In the genomic region with DNA sequence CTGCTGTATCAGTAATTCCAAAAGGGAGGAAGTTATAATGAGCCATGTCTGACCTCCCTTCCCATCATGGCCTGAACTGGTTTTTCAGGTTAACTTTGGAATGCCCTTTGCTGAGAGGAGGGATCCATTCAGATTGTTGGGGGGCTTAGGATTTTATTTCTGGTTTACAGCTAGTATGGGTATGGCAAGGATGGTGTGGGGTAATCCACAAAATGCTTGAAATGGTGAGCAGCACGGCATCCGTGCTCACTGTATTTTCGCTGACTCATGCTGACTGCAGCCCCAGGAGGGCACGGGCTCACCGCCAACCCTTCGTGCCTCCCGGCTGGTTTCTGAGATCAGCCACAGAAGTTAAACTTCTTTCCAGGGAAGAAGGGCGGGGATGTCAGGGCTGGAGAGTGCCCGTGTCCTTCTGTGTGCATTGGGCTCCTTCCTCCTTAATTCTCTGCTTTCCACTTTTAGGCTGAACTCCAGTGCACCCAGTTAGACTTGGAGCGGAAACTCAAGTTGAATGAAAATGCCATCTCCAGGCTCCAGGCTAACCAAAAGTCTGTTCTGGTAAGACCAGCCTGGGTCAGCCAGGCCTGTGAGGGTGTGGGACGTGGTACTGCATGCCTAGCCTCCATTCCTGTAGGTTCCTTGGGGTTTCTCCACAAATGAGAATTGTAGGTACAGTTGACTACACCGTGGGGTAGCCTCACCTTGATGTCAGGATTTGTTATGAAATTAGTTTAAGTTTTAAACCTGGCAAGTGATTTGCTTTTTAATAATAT, we compare ENCODE assay signal across 9 cellular contexts. TPM values are rescaled to one million over a fixed set of nuclear protein-coding genes. Genes with fewer than 3 reads are reported as not detected.
DNase-seq lines count a peak whose midpoint lies in the region; ATAC-seq, FAIRE-seq and TF ChIP-seq lines count a peak whose summit lies in the region.
"Not testable (repeated sequence)": the region's sequence is repeated elsewhere in the genome, so short reads cannot be mapped to it uniquely, and the experiment has no call there.
"Had no signal": no experiment of that assay in that cellular context is flagged by ENCODE, and none has a peak within 500 bp of the region (broad histone marks: within the 10 kb centered on the region; RNA-seq: fewer than 3 reads in every experiment).

No MANE protein-coding gene starts in this region.

- not testable (repeated sequence) for H2AFZ ChIP-seq in GM23248

- intact Hi-C loops in MCF 10A (cut with micrococcal nuclease); Right ventricle myocardium inferior (cut with DNase I); kidney (cut with DNase I): not testable (repeated sequence)

- H3K9me3 Mint-ChIP-seq in MCF 10A (ENCODE audit: unreplicated experiment): not testable (repeated sequence)

- H3K79me2 ChIP-seq in GM23248 (ENCODE audit: insufficient read depth): not testable (repeated sequence)

- not testable (repeated sequence) for H3K36me3 ChIP-seq in GM23248 (ENCODE audit: low read depth); kidney (ENCODE audit: control insufficient read depth in 1 of 2, insufficient read depth in 2 of 2, low read length in 2 of 2); thoracic aorta

- not testable (repeated sequence) for H3K4me2 ChIP-seq in GM23248 (ENCODE audit: unreplicated experiment)

- 23 to 47% methylated on average over 3 to 5 of the region's 12 CpGs for WGBS in GM23248 (ENCODE audit: low coverage in 1 of 2, low lambda C conversion rate in 2 of 2, missing lambda C conversion rate in 2 of 2), 2 experiments

- FAIRE-seq in kidney (lab: Jason Lieb, UNC): peak; percentile 27

- H4K20me1 ChIP-seq in GM23248 (ENCODE audit: insufficient read depth): not testable (repeated sequence)

- not testable (repeated sequence) for H3F3A ChIP-seq in GM23248 (ENCODE audit: insufficient read depth)

- H3K36me3 Mint-ChIP-seq in MCF 10A (ENCODE audit: insufficient read depth, unreplicated experiment): peaks cover 12% of the 10 kb centered on the region

- not testable (repeated sequence) for H3K27me3 Mint-ChIP-seq in MCF 10A (ENCODE audit: insufficient read depth, unreplicated experiment)

- not testable (repeated sequence) for TF ChIP-seq CTCF in RWPE1 (conservative IDR thresholded peaks at IDR 0.05; ENCODE audit: low read depth); MCF 10A (IDR thresholded peaks at IDR 0.05; ENCODE audit: unreplicated experiment); kidney (IDR thresholded peaks at IDR 0.05; ENCODE audit: borderline replicate concordance, extremely low read depth, insufficient read depth); omental fat pad (IDR thresholded peaks at IDR 0.05); thoracic aorta (IDR thresholded peaks at IDR 0.05)

- POLR2A ChIA-PET in RWPE1 (lab: Yijun Ruan, JAX; ENCODE audit: low non-redundant PET); MCF 10A (lab: Yijun Ruan, JAX): not testable (repeated sequence)

- H3K27ac ChIP-seq in GM23248 (peak overlapping the region; percentile 70), RWPE1 (peak overlapping the region; percentile 41; the same call in 1 of the 2 replicates), thoracic aorta (peak overlapping the region in 1 of 2 donors; percentile 44)
- H3K27ac ChIP-seq in kidney (ENCODE audit: low read depth in 2 of 2, low read length in 2 of 2): not testable (repeated sequence)

- H3K4me1 ChIP-seq in GM23248 (ENCODE audit: insufficient read depth); kidney (ENCODE audit: control insufficient read depth in 1 of 2, insufficient read depth in 1 of 2, low read depth in 1 of 2, low read length in 2 of 2); thoracic aorta (ENCODE audit: control insufficient read depth in 1 of 2, low read depth in 2 of 2): not testable (repeated sequence)

- H3K9me3 ChIP-seq in GM23248 (ENCODE audit: low read depth); kidney (ENCODE audit: control insufficient read depth in 1 of 2, low read length in 2 of 2); thoracic aorta: not testable (repeated sequence)

- H3K4me1 Mint-ChIP-seq in MCF 10A (ENCODE audit: insufficient read depth, unreplicated experiment): not testable (repeated sequence)

- not testable (repeated sequence) for DNase-seq in GM23248; RWPE1 (ENCODE audit: low spot score); MCF 10A (ENCODE audit: unreplicated experiment); Right ventricle myocardium inferior (ENCODE audit: missing footprints); kidney; omental fat pad (ENCODE audit: low spot score); thoracic aorta (ENCODE audit: low spot score)

- not testable (repeated sequence) for H3K9me2 ChIP-seq in GM23248 (ENCODE audit: insufficient read depth)

- peak overlapping the region; percentile 46 for H3K9ac ChIP-seq in GM23248
- H3K9ac ChIP-seq in kidney (ENCODE audit: low read length in 2 of 2): not testable (repeated sequence)

- H3K27ac Mint-ChIP-seq in MCF 10A (ENCODE audit: low read depth, unreplicated experiment): not testable (repeated sequence)

- CTCF ChIA-PET in RWPE1 (lab: Yijun Ruan, JAX); MCF 10A (lab: Yijun Ruan, JAX): not testable (repeated sequence)

- TSS peak; percentile 84 for BruUV-seq in MCF 10A (replicated peaks; lab: Mats Ljungman, UMichigan)

- not testable (repeated sequence) for H3K4me3 ChIP-seq in GM23248; kidney (ENCODE audit: low read length in 2 of 2)
- peak overlapping the region; percentile 42 for H3K4me3 ChIP-seq in thoracic aorta

- peak; percentile 70 for ATAC-seq in Right ventricle myocardium inferior
- ATAC-seq in omental fat pad (ENCODE audit: low FRiP score): peak; percentile 92
- peak; percentile 60 for ATAC-seq in thoracic aorta (ENCODE audit: insufficient number of reproducible peaks, low FRiP score, low read depth)

- in situ Hi-C loops in GM23248 (cut with MboI): not testable (repeated sequence)

- H3K4me3 Mint-ChIP-seq in MCF 10A (ENCODE audit: unreplicated experiment): not testable (repeated sequence)

- H3K27me3 ChIP-seq in GM23248 (replicated peaks; ENCODE audit: insufficient read depth); thoracic aorta (replicated peaks; ENCODE audit: insufficient read depth): not testable (repeated sequence)

RNA-seq across cellular contexts. Expression of a gene that starts 21.9 kb away (rescaled TPM):
- total RNA-seq in GM23248 (2014; rRNA removed; shearing (Covaris generic)): 0.11 and 0.25 TPM in 2 replicates
- not detected in 2 replicates for polyA plus RNA-seq in GM23248 (2016; fragmentation: Nextera tagmentation; extraction: Ambion mirVana)
- 0.22 and 0.23 TPM in 2 replicates for total RNA-seq in MCF 10A (2022)
- not detected for total RNA-seq in Right ventricle myocardium inferior
- total RNA-seq in kidney: not detected
- not detected for polyA plus RNA-seq in kidney (ENCODE audit: insufficient read depth, low read depth, low replicate concordance)
- under 1 TPM in 1 of 4 donors, not detected in 3; 0.19 TPM for total RNA-seq in omental fat pad
- not detected for total RNA-seq in thoracic aorta
- total RNA-seq: CD4-positive, CD25-positive, alpha-beta regulatory T cell; OCI-LY7 had no signal
- polyA plus RNA-seq: CD4-positive, CD25-positive, alpha-beta regulatory T cell had no signal

RNA-seq across cellular contexts. Expression of a gene that starts 39.8 kb away (rescaled TPM):
- total RNA-seq in GM23248 (2014; rRNA removed; shearing (Covaris generic)): 5.8 and 11.5 TPM in 2 replicates
- 1.2 and 1.8 TPM in 2 replicates for polyA plus RNA-seq in GM23248 (2016; fragmentation: Nextera tagmentation; extraction: Ambion mirVana)
- total RNA-seq in MCF 10A (2022): 3.3 and 3.7 TPM in 2 replicates
- total RNA-seq in Right ventricle myocardium inferior: 1.2 TPM
- 3.0 TPM for total RNA-seq in kidney
- polyA plus RNA-seq in kidney (ENCODE audit: insufficient read depth, low read depth, low replicate concordance): 0.49 TPM
- 1 to 10 TPM; 6.4 to 7.8 (median 7.0) TPM for total RNA-seq in omental fat pad
- total RNA-seq in thoracic aorta: 10 to 100 TPM in 1 of 2 donors, 1 to 10 TPM in 1; 9.9 to 21.1 TPM

RNA-seq across cellular contexts. Expression of a gene that starts 59.0 kb away (rescaled TPM):
- 55.0 and 80.7 TPM in 2 replicates for total RNA-seq in GM23248 (2014; rRNA removed; shearing (Covaris generic))
- polyA plus RNA-seq in GM23248 (2016; fragmentation: Nextera tagmentation; extraction: Ambion mirVana): 81.9 and 82.0 TPM in 2 replicates
- 66.6 and 73.9 TPM in 2 replicates for total RNA-seq in MCF 10A (2022)
- 24.3 TPM for total RNA-seq in Right ventricle myocardium inferior
- total RNA-seq in kidney: 35.3 TPM
- 20.9 TPM for polyA plus RNA-seq in kidney (ENCODE audit: insufficient read depth, low read depth, low replicate concordance)
- 10 to 100 TPM; 28.4 to 42.2 (median 40.9) TPM for total RNA-seq in omental fat pad
- 10 to 100 TPM; 36.0 to 42.3 TPM for total RNA-seq in thoracic aorta
